Comparison of ENCODE assay signal across 1 cellular context in the genomic region with DNA sequence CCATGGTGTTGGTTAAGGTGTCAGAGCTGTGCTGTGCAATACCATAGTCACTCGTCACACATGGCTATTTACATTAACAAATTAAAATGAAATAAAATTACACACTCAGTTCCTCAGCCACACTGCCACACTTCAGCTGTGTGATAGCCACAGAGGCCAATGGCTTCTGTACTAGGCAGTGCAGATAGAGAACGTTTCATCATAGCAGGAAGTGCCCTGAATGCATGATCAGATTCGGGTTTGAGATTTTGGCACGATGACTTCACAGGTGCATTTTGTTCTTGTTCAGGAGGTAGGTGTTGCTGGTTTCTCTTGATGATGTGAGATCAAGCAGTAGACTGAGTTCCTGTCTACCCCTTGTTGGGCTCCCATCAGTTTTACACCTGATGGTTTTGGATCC.
A peak's percentile ranks its signal among the peaks of the same experiment; 100 is the strongest.
TF ChIP-seq lines count a peak whose summit lies in the region.

No MANE protein-coding gene starts in this region.

TF ChIP-seq in GM12878, 131 proteins besides CTCF, POLR2A, EP300 and RAD21:
- TF ChIP-seq HCFC1 (IDR thresholded peaks at IDR 0.05; ENCODE audit: low read length) (no peak), MYC (IDR thresholded peaks at IDR 0.05; ENCODE audit: insufficient read depth, insufficient read length, insufficient replicate concordance, low read length, severe bottlenecking) (no peak), ZZZ3 (IDR thresholded peaks at IDR 0.05; ENCODE audit: control insufficient read depth, insufficient read length, low read depth) (no peak), YY1 (IDR thresholded peaks at IDR 0.05; ENCODE audit: low read depth, low read length) (0 out of 2 replicates have a peak, but pooled peaks have one; percentile 14), GABPA (IDR thresholded peaks at IDR 0.05; ENCODE audit: low read depth) (no peak), CREM (IDR thresholded peaks at IDR 0.05; ENCODE audit: low read depth) (no peak), ZBED1 (IDR thresholded peaks at IDR 0.05; ENCODE audit: borderline replicate concordance) (no peak), CREB1 (IDR thresholded peaks at IDR 0.05; ENCODE audit: low read depth) (0 out of 2 replicates have a peak, but pooled peaks have one; percentile 28), BRCA1 (IDR thresholded peaks at IDR 0.05; ENCODE audit: low read depth, low read length) (no peak), IKZF2 (IDR thresholded peaks at IDR 0.05) (no peak), KLF5 (IDR thresholded peaks at IDR 0.05; ENCODE audit: partially characterized antibody) (no peak)
- TF ChIP-seq, protein P1, sequence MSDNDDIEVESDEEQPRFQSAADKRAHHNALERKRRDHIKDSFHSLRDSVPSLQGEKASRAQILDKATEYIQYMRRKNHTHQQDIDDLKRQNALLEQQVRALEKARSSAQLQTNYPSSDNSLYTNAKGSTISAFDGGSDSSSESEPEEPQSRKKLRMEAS (IDR thresholded peaks at IDR 0.05; ENCODE audit: low read depth, low read length) = no peak
- TF ChIP-seq, protein P2, sequence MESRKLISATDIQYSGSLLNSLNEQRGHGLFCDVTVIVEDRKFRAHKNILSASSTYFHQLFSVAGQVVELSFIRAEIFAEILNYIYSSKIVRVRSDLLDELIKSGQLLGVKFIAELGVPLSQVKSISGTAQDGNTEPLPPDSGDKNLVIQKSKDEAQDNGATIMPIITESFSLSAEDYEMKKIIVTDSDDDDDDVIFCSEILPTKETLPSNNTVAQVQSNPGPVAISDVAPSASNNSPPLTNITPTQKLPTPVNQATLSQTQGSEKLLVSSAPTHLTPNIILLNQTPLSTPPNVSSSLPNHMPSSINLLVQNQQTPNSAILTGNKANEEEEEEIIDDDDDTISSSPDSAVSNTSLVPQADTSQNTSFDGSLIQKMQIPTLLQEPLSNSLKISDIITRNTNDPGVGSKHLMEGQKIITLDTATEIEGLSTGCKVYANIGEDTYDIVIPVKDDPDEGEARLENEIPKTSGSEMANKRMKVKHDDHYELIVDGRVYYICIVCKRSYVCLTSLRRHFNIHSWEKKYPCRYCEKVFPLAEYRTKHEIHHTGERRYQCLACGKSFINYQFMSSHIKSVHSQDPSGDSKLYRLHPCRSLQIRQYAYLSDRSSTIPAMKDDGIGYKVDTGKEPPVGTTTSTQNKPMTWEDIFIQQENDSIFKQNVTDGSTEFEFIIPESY (IDR thresholded peaks at IDR 0.05) = no peak
- TF ChIP-seq, protein P3, sequence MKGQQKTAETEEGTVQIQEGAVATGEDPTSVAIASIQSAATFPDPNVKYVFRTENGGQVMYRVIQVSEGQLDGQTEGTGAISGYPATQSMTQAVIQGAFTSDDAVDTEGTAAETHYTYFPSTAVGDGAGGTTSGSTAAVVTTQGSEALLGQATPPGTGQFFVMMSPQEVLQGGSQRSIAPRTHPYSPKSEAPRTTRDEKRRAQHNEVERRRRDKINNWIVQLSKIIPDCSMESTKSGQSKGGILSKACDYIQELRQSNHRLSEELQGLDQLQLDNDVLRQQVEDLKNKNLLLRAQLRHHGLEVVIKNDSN (IDR thresholded peaks at IDR 0.05; ENCODE audit: borderline replicate concordance, extremely low read length, insufficient read depth, low read depth, low read length) = no peak
- TF ChIP-seq, protein P4, sequence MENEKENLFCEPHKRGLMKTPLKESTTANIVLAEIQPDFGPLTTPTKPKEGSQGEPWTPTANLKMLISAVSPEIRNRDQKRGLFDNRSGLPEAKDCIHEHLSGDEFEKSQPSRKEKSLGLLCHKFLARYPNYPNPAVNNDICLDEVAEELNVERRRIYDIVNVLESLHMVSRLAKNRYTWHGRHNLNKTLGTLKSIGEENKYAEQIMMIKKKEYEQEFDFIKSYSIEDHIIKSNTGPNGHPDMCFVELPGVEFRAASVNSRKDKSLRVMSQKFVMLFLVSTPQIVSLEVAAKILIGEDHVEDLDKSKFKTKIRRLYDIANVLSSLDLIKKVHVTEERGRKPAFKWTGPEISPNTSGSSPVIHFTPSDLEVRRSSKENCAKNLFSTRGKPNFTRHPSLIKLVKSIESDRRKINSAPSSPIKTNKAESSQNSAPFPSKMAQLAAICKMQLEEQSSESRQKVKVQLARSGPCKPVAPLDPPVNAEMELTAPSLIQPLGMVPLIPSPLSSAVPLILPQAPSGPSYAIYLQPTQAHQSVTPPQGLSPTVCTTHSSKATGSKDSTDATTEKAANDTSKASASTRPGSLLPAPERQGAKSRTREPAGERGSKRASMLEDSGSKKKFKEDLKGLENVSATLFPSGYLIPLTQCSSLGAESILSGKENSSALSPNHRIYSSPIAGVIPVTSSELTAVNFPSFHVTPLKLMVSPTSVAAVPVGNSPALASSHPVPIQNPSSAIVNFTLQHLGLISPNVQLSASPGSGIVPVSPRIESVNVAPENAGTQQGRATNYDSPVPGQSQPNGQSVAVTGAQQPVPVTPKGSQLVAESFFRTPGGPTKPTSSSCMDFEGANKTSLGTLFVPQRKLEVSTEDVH (IDR thresholded peaks at IDR 0.05; ENCODE audit: low read depth, partially characterized antibody) = no peak
